Comparison of ENCODE assay signal across 25 cellular contexts in genomic region chr3:72295974-72296450, GRCh38.
A peak's percentile ranks its signal among the peaks of the same experiment; 100 is the strongest.
DNase-seq lines count a peak whose midpoint lies in the region; ATAC-seq and TF ChIP-seq lines count a peak whose summit lies in the region.
"Had no signal": no experiment of that assay in that cellular context is flagged by ENCODE, and none has a peak within 500 bp of the region (broad histone marks: within the 10 kb centered on the region; RNA-seq: fewer than 3 reads in every experiment).

No MANE protein-coding gene starts in this region.

- H3K9ac ChIP-seq in muscle layer of colon (ENCODE audit: low read length): no peak overlapping the region

- H3K9me3 ChIP-seq in WERI-Rb-1 (ENCODE audit: severe bottlenecking) (no peaks in the 10 kb centered on the region), muscle layer of colon (ENCODE audit: low read length) (no peaks in the 10 kb centered on the region), transverse colon (no peaks in the 10 kb centered on the region)
- H3K9me3 ChIP-seq: A549, Caco-2, MG63, SJSA1 had no signal

- no peak for TF ChIP-seq EP300 in transverse colon (IDR thresholded peaks at IDR 0.05; ENCODE audit: low read depth)

- TF ChIP-seq CTCF in WERI-Rb-1 (IDR thresholded peaks at IDR 0.05; ENCODE audit: low read depth, low read length) (no peak), transverse colon (IDR thresholded peaks at IDR 0.05) (no peak), brain microvascular endothelial cell (IDR thresholded peaks at IDR 0.05; ENCODE audit: low read depth, low read length, missing control alignments) (no peak)

- peak overlapping the region; percentile 96 for H3K27ac ChIP-seq in WERI-Rb-1
- peak overlapping the region; percentile 70 for H3K27ac ChIP-seq in muscle layer of colon (ENCODE audit: low read depth, low read length)
- peak overlapping the region; percentile 7 to 56 (median 44) for H3K27ac ChIP-seq in transverse colon
- H3K27ac ChIP-seq in brain microvascular endothelial cell: no peak overlapping the region
- H3K27ac ChIP-seq: A549, PC-9, SJSA1 had no signal

- 89 to 94% methylated on average over 3 to 7 of the region's 7 CpGs for WGBS in transverse colon (ENCODE audit: low coverage in 1 of 2), 2 donors

- H3K36me3 ChIP-seq in WERI-Rb-1 (no peaks in the 10 kb centered on the region), muscle layer of colon (ENCODE audit: insufficient read depth, low read length) (no peaks in the 10 kb centered on the region), transverse colon (no peaks in the 10 kb centered on the region), brain microvascular endothelial cell (replicated peaks) (no peaks in the 10 kb centered on the region)
- H3K36me3 ChIP-seq: MG63, SJSA1 had no signal

- no peaks in the 10 kb centered on the region for H3K27me3 ChIP-seq in WERI-Rb-1 (ENCODE audit: insufficient read depth, low read depth, severe bottlenecking)
- no peaks in the 10 kb centered on the region for H3K27me3 ChIP-seq in muscle layer of colon (ENCODE audit: control insufficient read depth in 1 of 2, insufficient read depth in 2 of 2, low read length in 2 of 2)
- peaks cover 3% of the 10 kb centered on the region for H3K27me3 ChIP-seq in transverse colon
- H3K27me3 ChIP-seq in brain microvascular endothelial cell (replicated peaks): peaks cover 5% of the 10 kb centered on the region
- H3K27me3 ChIP-seq: MG63, SJSA1 had no signal

- TF ChIP-seq POLR2A in transverse colon (IDR thresholded peaks at IDR 0.05): no peak

- H3K4me3 ChIP-seq in WERI-Rb-1 (ENCODE audit: low read depth, low read length): no peak overlapping the region
- no peak overlapping the region for H3K4me3 ChIP-seq in muscle layer of colon (ENCODE audit: low read depth in 1 of 2, low read length in 2 of 2)
- H3K4me3 ChIP-seq in transverse colon: no peak overlapping the region
- H3K4me3 ChIP-seq in brain microvascular endothelial cell (ENCODE audit: low read depth, low read length): no peak overlapping the region
- H3K4me3 ChIP-seq: A549, MG63, PC-9, SJSA1 had no signal

- H3K4me1 ChIP-seq in muscle layer of colon (ENCODE audit: insufficient read depth, low read length): peaks cover 27% of the 10 kb centered on the region
- H3K4me1 ChIP-seq in transverse colon: peaks cover 5 to 7% (median 5%) of the 10 kb centered on the region in 4 donors
- H3K4me1 ChIP-seq: A549, Caco-2 had no signal

- in situ Hi-C loops in transverse colon (cut with MboI; ENCODE audit: low pct_ligation_motif_present in 1 of 4, low pct_unique_long_range_greater_than_20kb in 1 of 4, low sequenced_read_pairs in 3 of 4) (no loop called here), brain microvascular endothelial cell (cut with HindIII; ENCODE audit: low pct_ligation_motif_present, low sequenced_read_pairs) (no loop called here)

- ATAC-seq in HG02759 (IDR thresholded peaks at IDR 0.05; ENCODE audit: unreplicated experiment) (no peak), GM18873 (IDR thresholded peaks at IDR 0.05; ENCODE audit: low FRiP score, unreplicated experiment) (no peak)
- ATAC-seq: A549; CD8-positive, alpha-beta T cell had no signal

- intact Hi-C loops in transverse colon (cut with DNase I; ENCODE audit: low total_unique reads): no loop called here

- peak; percentile 62 for DNase-seq in NCI-H82 (lab: John Stamatoyannopoulos, UW)
- peak; percentile 90 for DNase-seq in WERI-Rb-1
- no peak for DNase-seq in transverse colon
- DNase-seq in brain microvascular endothelial cell: no peak
- DNase-seq: AML-193; C1 segment of cervical spinal cord; Caco-2; CD8-positive, alpha-beta T cell; DND-41; H7; IMR-90; KG1; MG63; NCI-H1105 treated with DMSO at 0.1 percent for 48 hours; NCI-H2029; NCI-H524 treated with DMSO at 0.1 percent for 48 hours; NCI-H774; PC-9; Right ventricle myocardium superior; RPMI8226 had no signal

Comparison
In these comparisons a context has a peak if more than half of its experiments do, and no peak if none do; other contexts are left out.
1. DNase-seq: peak in NCI-H82 (single experiment) and WERI-Rb-1 (single experiment); none in transverse colon (single experiment) and brain microvascular endothelial cell (single experiment).